ENCODE assay signal across 18 cellular contexts in the genomic region with DNA sequence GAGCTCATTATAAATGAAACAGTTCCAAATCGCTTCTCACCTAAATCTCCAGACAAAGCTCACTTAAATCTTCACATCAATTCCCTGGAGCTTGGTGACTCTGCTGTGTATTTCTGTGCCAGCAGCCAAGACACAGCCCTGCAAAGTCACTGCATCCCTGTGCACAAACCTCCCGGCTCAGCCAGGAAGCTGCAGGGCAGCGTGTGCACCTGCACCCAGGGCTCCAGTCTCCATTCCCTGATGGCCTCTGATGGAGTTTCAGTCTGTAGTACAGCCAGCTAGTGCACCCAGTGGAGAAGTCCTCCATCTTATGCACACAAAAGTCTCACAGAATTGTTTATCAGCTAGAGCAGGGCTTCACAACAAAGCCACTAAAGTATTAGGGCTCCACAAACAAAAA. TPM values are rescaled to one million over a fixed set of nuclear protein-coding genes. Genes with fewer than 3 reads are reported as not detected.
DNase-seq lines count a peak whose midpoint lies in the region; ATAC-seq and TF ChIP-seq lines count a peak whose summit lies in the region.
"Had no signal": no experiment of that assay in that cellular context is flagged by ENCODE, and none has a peak within 500 bp of the region (broad histone marks: within the 10 kb centered on the region; RNA-seq: fewer than 3 reads in every experiment).

No MANE protein-coding gene starts in this region.

- H3K27me3 Mint-ChIP-seq in CD4-positive, CD25-positive, alpha-beta regulatory T cell, result peaks cover 20% of the 10 kb centered on the region
- H3K27me3 Mint-ChIP-seq in activated naive CD8-positive, alpha-beta T cell treated with anti-CD3 and anti-CD28 coated beads for 36 hours, result peaks cover 4% of the 10 kb centered on the region
- H3K27me3 Mint-ChIP-seq in osteocyte (ENCODE audit: unreplicated experiment), result peaks cover 11% of the 10 kb centered on the region

- H3K4me2 ChIP-seq in parathyroid adenoma (ENCODE audit: low read length), result no peak overlapping the region

- no peaks in the 10 kb centered on the region for H3K79me2 ChIP-seq in parathyroid adenoma

- H3K9ac ChIP-seq in parathyroid adenoma, result no peak overlapping the region

- peaks cover 0 to 25% (median 6%) of the 10 kb centered on the region in 4 donors for H3K4me1 Mint-ChIP-seq in CD4-positive, CD25-positive, alpha-beta regulatory T cell
- H3K4me1 Mint-ChIP-seq in activated naive CD8-positive, alpha-beta T cell treated with anti-CD3 and anti-CD28 coated beads for 36 hours, result peaks cover 7% of the 10 kb centered on the region
- H3K4me1 Mint-ChIP-seq in osteocyte (ENCODE audit: unreplicated experiment), result no peaks in the 10 kb centered on the region

- H3K9me3 ChIP-seq in CD4-positive, CD25-positive, alpha-beta regulatory T cell (ENCODE audit: control insufficient read depth in 2 of 2, low read length in 2 of 2), result no peaks in the 10 kb centered on the region
- H3K9me3 ChIP-seq in parathyroid adenoma (ENCODE audit: control insufficient read depth, low read length), result no peaks in the 10 kb centered on the region
- H3K9me3 ChIP-seq: BE2C had no signal

- peak overlapping the region in 3 of 4 donors; percentile 2 to 79 (median 50) for H3K4me3 Mint-ChIP-seq in CD4-positive, CD25-positive, alpha-beta regulatory T cell
- H3K4me3 Mint-ChIP-seq in activated naive CD8-positive, alpha-beta T cell treated with anti-CD3 and anti-CD28 coated beads for 36 hours, result peak overlapping the region; percentile 36
- no peak overlapping the region for H3K4me3 Mint-ChIP-seq in osteocyte (ENCODE audit: unreplicated experiment)

- H3K4me1 ChIP-seq in CD4-positive, CD25-positive, alpha-beta regulatory T cell (ENCODE audit: control insufficient read depth, insufficient read depth, low read length, poor library complexity, severe bottlenecking), result no peaks in the 10 kb centered on the region
- H3K4me1 ChIP-seq in parathyroid adenoma, result peaks cover 15% of the 10 kb centered on the region
- H3K4me1 ChIP-seq: BE2C had no signal

- TF ChIP-seq CTCF in parathyroid adenoma (IDR thresholded peaks at IDR 0.05) (no peak), osteocyte (IDR thresholded peaks at IDR 0.05) (no peak)

- H2AFZ ChIP-seq in parathyroid adenoma, result peak overlapping the region; percentile 9

- H3K36me3 Mint-ChIP-seq in CD4-positive, CD25-positive, alpha-beta regulatory T cell, result no peaks in the 10 kb centered on the region
- no peaks in the 10 kb centered on the region for H3K36me3 Mint-ChIP-seq in activated naive CD8-positive, alpha-beta T cell treated with anti-CD3 and anti-CD28 coated beads for 36 hours
- H3K36me3 Mint-ChIP-seq in osteocyte (ENCODE audit: unreplicated experiment), result no peaks in the 10 kb centered on the region

- H3K27ac Mint-ChIP-seq in CD4-positive, CD25-positive, alpha-beta regulatory T cell, result no peak overlapping the region
- H3K27ac Mint-ChIP-seq in activated naive CD8-positive, alpha-beta T cell treated with anti-CD3 and anti-CD28 coated beads for 36 hours, result no peak overlapping the region
- no peak overlapping the region for H3K27ac Mint-ChIP-seq in osteocyte (ENCODE audit: unreplicated experiment)

- no peaks in the 10 kb centered on the region for H3K27me3 ChIP-seq in CD4-positive, CD25-positive, alpha-beta regulatory T cell (ENCODE audit: control insufficient read depth, insufficient read depth, low read length)
- H3K27me3 ChIP-seq in parathyroid adenoma (ENCODE audit: control insufficient read depth, insufficient read depth, low read length), result no peaks in the 10 kb centered on the region
- H3K27me3 ChIP-seq: BE2C had no signal

- H3K36me3 ChIP-seq in CD4-positive, CD25-positive, alpha-beta regulatory T cell (ENCODE audit: control insufficient read depth, insufficient read depth, low read length), result no peaks in the 10 kb centered on the region
- H3K36me3 ChIP-seq in parathyroid adenoma (ENCODE audit: control insufficient read depth, insufficient read depth, low read length), result no peaks in the 10 kb centered on the region
- H3K36me3 ChIP-seq: BE2C had no signal

- no peak overlapping the region for H3K27ac ChIP-seq in CD4-positive, CD25-positive, alpha-beta regulatory T cell (ENCODE audit: insufficient read depth, low read length, poor library complexity, severe bottlenecking)
- no peak overlapping the region for H3K27ac ChIP-seq in parathyroid adenoma

- no peak for DNase-seq in CD4-positive, CD25-positive, alpha-beta regulatory T cell
- DNase-seq in D341Med (ENCODE audit: low spot score) (peak; percentile 63), osteocyte (ENCODE audit: extremely low spot score, unreplicated experiment) (no peak)
- no peak for DNase-seq in activated naive CD8-positive, alpha-beta T cell treated with anti-CD3 and anti-CD28 coated beads for 36 hours
- DNase-seq: BE2C, EL, KG1, NCI-H1105, NCI-H1930, NCI-H2171, SIG-M5 had no signal

- H3K9me3 Mint-ChIP-seq in CD4-positive, CD25-positive, alpha-beta regulatory T cell, result peaks cover 0 to 7% (median 0%) of the 10 kb centered on the region in 7 donors
- H3K9me3 Mint-ChIP-seq in activated naive CD8-positive, alpha-beta T cell treated with anti-CD3 and anti-CD28 coated beads for 36 hours, result no peaks in the 10 kb centered on the region
- H3K9me3 Mint-ChIP-seq in osteocyte (ENCODE audit: unreplicated experiment), result no peaks in the 10 kb centered on the region

- H3K4me3 ChIP-seq in CD4-positive, CD25-positive, alpha-beta regulatory T cell (ENCODE audit: low read depth, low read length), result peak overlapping the region; percentile 32
- H3K4me3 ChIP-seq in parathyroid adenoma (ENCODE audit: low read depth, low read length), result no peak overlapping the region

- no peak for ATAC-seq in CD4-positive, CD25-positive, alpha-beta regulatory T cell (ENCODE audit: low read depth in 2 of 2)
- no peak for ATAC-seq in HG03378 (IDR thresholded peaks at IDR 0.05; ENCODE audit: unreplicated experiment)
- no peak for ATAC-seq in HG03439 (IDR thresholded peaks at IDR 0.05; ENCODE audit: unreplicated experiment)

RNA-seq across cellular contexts. Expression of gene PRSS58, which starts 51.1 kb away (rescaled TPM):
- not detected for total RNA-seq in CD4-positive, CD25-positive, alpha-beta regulatory T cell
- under 1 TPM in 1 of 4 donors, not detected in 3; 0.21 TPM for polyA plus RNA-seq in CD4-positive, CD25-positive, alpha-beta regulatory T cell
- total RNA-seq in activated naive CD8-positive, alpha-beta T cell treated with anti-CD3 and anti-CD28 coated beads for 36 hours, result not detected
- not detected in 2 replicates for total RNA-seq in osteocyte
- total RNA-seq: H1, MCF 10A, NCI-H460, RPMI7951 had no signal
- polyA plus RNA-seq: H1 had no signal
